18 cellular contexts compared by ENCODE assay signal in genomic region chr16:87535855-87536794, GRCh38. TPM values are rescaled to one million over a fixed set of nuclear protein-coding genes. Genes with fewer than 3 reads are reported as not detected.
DNase-seq lines count a peak whose midpoint lies in the region; ATAC-seq and TF ChIP-seq lines count a peak whose summit lies in the region.
"Had no signal": no experiment of that assay in that cellular context is flagged by ENCODE, and none has a peak within 500 bp of the region (broad histone marks: within the 10 kb centered on the region; RNA-seq: fewer than 3 reads in every experiment).

No MANE protein-coding gene starts in this region.

- H4K91ac ChIP-seq in IMR-90 (ENCODE audit: insufficient read depth, low read depth, low read length) = no peak overlapping the region

- H3K18ac ChIP-seq in IMR-90 (ENCODE audit: low read depth, low read length) = no peak overlapping the region

- H3K9me3 Mint-ChIP-seq in neural crest cell = peaks cover 8% of the 10 kb centered on the region

- H2AK5ac ChIP-seq in IMR-90 (ENCODE audit: low read depth, low read length) = no peak overlapping the region

- no TSS peak for BruUV-seq in IMR-90 (replicated peaks; lab: Mats Ljungman, UMichigan)

- POLR2A ChIA-PET in IMR-90 (lab: Charles Lee; ENCODE audit: unreplicated experiment) = no interaction called here

- H3K9ac ChIP-seq in IMR-90 (ENCODE audit: low read depth, low read length) = no peak overlapping the region

- no peaks in the 10 kb centered on the region; the same call in 1 of the 2 replicates for H4K20me1 ChIP-seq in IMR-90 (ENCODE audit: insufficient read depth, low read length)

- H3K4me3 Mint-ChIP-seq in neural crest cell = no peak overlapping the region

- H3K27me3 Mint-ChIP-seq in neural crest cell (ENCODE audit: low read depth) = peaks cover 29% of the 10 kb centered on the region

- peak overlapping the region; percentile 3 for H3K27ac Mint-ChIP-seq in neural crest cell (ENCODE audit: unreplicated experiment)

- WGBS in IMR-90 (ENCODE audit: extremely low coverage in 2 of 2, insufficient read length in 1 of 2), 2 experiments = 73% methylated on average over 6 of the region's 13 CpGs; no CpG with 5 or more reads in 1 of the 2 experiments
- 77 to 79% methylated on average over 13 of the region's 13 CpGs for WGBS in thyroid gland, 2 donors

- H2AK9ac ChIP-seq in IMR-90 (replicated peaks; ENCODE audit: low read depth, low read length, poor library complexity) = no peak overlapping the region

- no peak for DNase-seq in IMR-90
- DNase-seq in RPMI7951 (ENCODE audit: low read depth) = peak; percentile 39
- DNase-seq in iPS DF 4.7 (ENCODE audit: extremely low read depth, low spot score) = peak; percentile 19
- DNase-seq in neural crest cell (ENCODE audit: low read depth, low spot score) = no peak
- no peak for DNase-seq in thyroid gland
- no peak for DNase-seq in GDM1 (lab: John Stamatoyannopoulos, UW)
- DNase-seq: ACHN, C1 segment of cervical spinal cord, Kasumi-1, NCI-H1092 treated with DMSO at 0.1 percent for 48 hours, NCI-H1694, NCI-H2081 treated with DMSO at 0.1 percent for 48 hours, NCI-H510A treated with DMSO at 0.1 percent for 48 hours, NCI-H774, SJCRH30, SW 1271 had no signal

- CTCF ChIA-PET in IMR-90 (lab: Yijun Ruan, JAX) = no interaction called here

- H3K4me3 ChIP-seq in IMR-90 (ENCODE audit: insufficient read depth, low read depth, low read length) (no peak overlapping the region), thyroid gland (replicated peaks in 1 of 3) (no peak overlapping the region)
- H3K4me3 ChIP-seq: SJCRH30 had no signal

- H3K14ac ChIP-seq in IMR-90 (replicated peaks; ENCODE audit: low read depth, low read length) = no peak overlapping the region

- dilution Hi-C loops in IMR-90 (cut with HindIII; ENCODE audit: low sequenced_read_pairs, unreplicated experiment) = no loop called here

- H3K9me3 ChIP-seq in IMR-90 (ENCODE audit: control insufficient read depth, insufficient read depth, low read length) (peaks cover 20% of the 10 kb centered on the region), thyroid gland (no peaks in the 10 kb centered on the region)
- H3K9me3 ChIP-seq: SJCRH30 had no signal

- H2BK5ac ChIP-seq in IMR-90 (ENCODE audit: low read depth, low read length, poor library complexity, severe bottlenecking) = no peak overlapping the region

- H2BK120ac ChIP-seq in IMR-90 (ENCODE audit: low read depth, low read length) = no peak overlapping the region

- intact Hi-C loops in IMR-90 (cut with micrococcal nuclease) (no loop called here), thyroid gland (cut with DNase I) (no loop called here)

- in situ Hi-C loops in IMR-90 (cut with MboI; ENCODE audit: low sequenced_read_pairs) = no loop called here

- H3K36me3 Mint-ChIP-seq in neural crest cell (ENCODE audit: low read depth) = no peaks in the 10 kb centered on the region

- H3K9me1 ChIP-seq in IMR-90 (ENCODE audit: insufficient read depth, low read length) = no peaks in the 10 kb centered on the region

- no peak overlapping the region for H2BK20ac ChIP-seq in IMR-90 (ENCODE audit: low read depth, low read length)

- no peaks in the 10 kb centered on the region for H3K79me1 ChIP-seq in IMR-90 (ENCODE audit: low read depth in 1 of 2, low read length in 2 of 2)

- ATAC-seq in IMR-90 (ENCODE audit: low read depth) (no peak), HG02763 (IDR thresholded peaks at IDR 0.05; ENCODE audit: unreplicated experiment) (no peak)

- H2AFZ ChIP-seq in IMR-90 (replicated peaks; ENCODE audit: low read length, poor library complexity) = no peak overlapping the region

- H3K36me3 ChIP-seq in IMR-90 (ENCODE audit: control insufficient read depth, insufficient read depth, low read length) = no peaks in the 10 kb centered on the region
- H3K36me3 ChIP-seq in thyroid gland = no peaks in the 10 kb centered on the region
- H3K36me3 ChIP-seq: SJCRH30 had no signal

- no peak overlapping the region for H4K5ac ChIP-seq in IMR-90 (ENCODE audit: low read depth, low read length)

- H3K27ac ChIP-seq in IMR-90 (ENCODE audit: insufficient read depth, low read length) = no peak overlapping the region
- H3K27ac ChIP-seq in thyroid gland = no peak overlapping the region
- H3K27ac ChIP-seq: HL-60, SJCRH30 had no signal

- H3K27me3 ChIP-seq in IMR-90 (ENCODE audit: control insufficient read depth, insufficient read depth, low read length) (peaks cover 5% of the 10 kb centered on the region; the same call in 1 of the 2 replicates), thyroid gland (no peaks in the 10 kb centered on the region)
- H3K27me3 ChIP-seq: SJCRH30 had no signal

- no peak overlapping the region for H4K8ac ChIP-seq in IMR-90 (ENCODE audit: low read depth in 2 of 2, low read length in 2 of 2)

- TF ChIP-seq POLR2A in IMR-90 (IDR thresholded peaks at IDR 0.05; ENCODE audit: low read depth, low read length) = no peak
- TF ChIP-seq POLR2A in thyroid gland (IDR thresholded peaks at IDR 0.05) = no peak

- peaks cover 25% of the 10 kb centered on the region for H3K4me1 Mint-ChIP-seq in neural crest cell

- H3K56ac ChIP-seq in IMR-90 (ENCODE audit: extremely low read depth, insufficient read depth, low read length) = no peak overlapping the region

- H3K4ac ChIP-seq in IMR-90 (ENCODE audit: low read depth, low read length) = peak overlapping the region; percentile 18; the same call in 1 of the 2 replicates

- TF ChIP-seq RAD21 in IMR-90 (IDR thresholded peaks at IDR 0.05; ENCODE audit: low read length) = no peak

- H3K4me1 ChIP-seq in IMR-90 (ENCODE audit: control insufficient read depth, insufficient read depth, low read length) = peaks cover 7% of the 10 kb centered on the region
- peaks cover 0 to 6% of the 10 kb centered on the region in 2 donors for H3K4me1 ChIP-seq in thyroid gland

- TF ChIP-seq CTCF in IMR-90 (conservative IDR thresholded peaks at IDR 0.05; ENCODE audit: low read depth, low read length) (no peak), neural crest cell (conservative IDR thresholded peaks at IDR 0.05) (no peak), thyroid gland (IDR thresholded peaks at IDR 0.05) (no peak)

- no peak overlapping the region; the same call in 2 of the 3 replicates for H2BK15ac ChIP-seq in IMR-90 (ENCODE audit: low read depth, low read length)

- H3K23ac ChIP-seq in IMR-90 (ENCODE audit: low read depth, low read length) = no peak overlapping the region

- H3K4me2 ChIP-seq in IMR-90 (ENCODE audit: low read depth, low read length) = no peak overlapping the region

TF ChIP-seq in IMR-90, 13 proteins besides CTCF, POLR2A, EP300 and RAD21:
- no peak for TF ChIP-seq MXI1 (IDR thresholded peaks at IDR 0.05; ENCODE audit: borderline replicate concordance, low read depth, low read length)
- TF ChIP-seq CHD1 (IDR thresholded peaks at IDR 0.05; ENCODE audit: low read depth, low read length) = no peak
- no peak for TF ChIP-seq CEBPB (IDR thresholded peaks at IDR 0.05; ENCODE audit: low read depth, low read length)
- TF ChIP-seq NFE2L2 (IDR thresholded peaks at IDR 0.05; ENCODE audit: low read depth, low read length) = no peak

RNA-seq across cellular contexts. Expression of gene ZCCHC14, which starts 43.3 kb away (rescaled TPM):
- total RNA-seq in IMR-90 (2012; rRNA removed) = 2.5 and 2.8 TPM in 2 replicates
- 5.3 and 7.4 TPM in 2 replicates for polyA plus RNA-seq in IMR-90 (2012; rRNA removed)
- polyA plus RNA-seq in IMR-90 (2012; cell fraction: cytosol; rRNA removed) = 3.1 and 5.0 TPM in 2 replicates
- polyA plus RNA-seq in IMR-90 (2012; cell fraction: nucleus; rRNA removed; ENCODE audit: low replicate concordance) = 18.4 and 27.2 TPM in 2 replicates
- 6.5 and 7.6 TPM in 2 replicates for total RNA-seq in RPMI7951 (2014; rRNA removed; shearing (Covaris generic))
- 45.5 and 46.9 TPM in 2 replicates for total RNA-seq in neural crest cell
- total RNA-seq in thyroid gland = 10 to 100 TPM; 23.0 to 70.0 (median 27.6) TPM

Comparison
In these comparisons a context has a peak if more than half of its experiments do, and no peak if none do; other contexts are left out.
1. DNase-seq: peak in RPMI7951 (single experiment) and iPS DF 4.7 (single experiment); none in IMR-90 (single experiment), neural crest cell (single experiment), thyroid gland (0 of 2) and GDM1 (single experiment).